ENCODE assay signal across 15 cellular contexts in the genomic region with DNA sequence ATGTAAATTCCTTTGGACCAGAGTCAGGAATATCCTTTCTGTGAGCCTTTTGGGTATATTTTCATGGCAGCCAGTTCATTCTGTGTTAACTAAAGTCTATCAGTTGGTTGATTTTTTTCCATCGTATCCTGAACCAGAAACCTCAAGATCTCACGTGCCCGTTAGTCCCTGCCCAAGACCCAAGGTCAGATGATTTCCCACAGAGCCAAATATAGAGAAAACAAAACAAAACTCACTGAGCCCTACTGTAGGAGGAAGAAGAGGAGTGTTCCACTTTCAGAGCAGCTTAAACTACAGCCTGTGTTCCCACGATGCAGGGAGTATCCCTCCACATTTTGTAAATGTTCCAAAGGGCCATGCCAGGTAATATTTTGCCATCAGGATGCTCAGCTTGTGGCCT.
DNase-seq lines count a peak whose midpoint lies in the region; ATAC-seq, FAIRE-seq and TF ChIP-seq lines count a peak whose summit lies in the region.
"Had no signal": no experiment of that assay in that cellular context is flagged by ENCODE, and none has a peak within 500 bp of the region (broad histone marks: within the 10 kb centered on the region; RNA-seq: fewer than 3 reads in every experiment).

No MANE protein-coding gene starts in this region.

- peak; percentile 11 for DNase-seq in SIG-M5 treated with dmso at 0.1 percent for 504 hours (lab: John Stamatoyannopoulos, UW; ENCODE audit: unreplicated experiment)
- no peak for DNase-seq in SIG-M5 (lab: John Stamatoyannopoulos, UW)
- peak; percentile 47 for DNase-seq in KBM-7
- DNase-seq in chondrocyte (ENCODE audit: low spot score), result no peak
- DNase-seq in activated T-cell treated with anti-CD3 and anti-CD28 coated beads, Interleukin-2, amount 50 U/mL, for 4 hours, result no peak
- DNase-seq in left lobe of liver (ENCODE audit: low spot score), result no peak
- DNase-seq in D721Med (ENCODE audit: insufficient read length, low spot score), result no peak
- no peak for DNase-seq in NCI-H345 treated with DMSO at 0.1 percent for 48 hours (lab: John Stamatoyannopoulos, UW; ENCODE audit: unreplicated experiment)
- DNase-seq: activated CD8-positive, alpha-beta memory T cell treated with anti-CD3 and anti-CD28 coated beads, Interleukin-2, amount 10 ng/mL, durations not matched to agents 7 days and 5 days; activated naive CD4-positive, alpha-beta T cell; CD4-positive, alpha-beta T cell; dorsolateral prefrontal cortex; HCEC 1CT; left colon had no signal

- peaks cover 6% of the 10 kb centered on the region for H3K4me1 Mint-ChIP-seq in chondrocyte (ENCODE audit: low read depth)
- H3K4me1 Mint-ChIP-seq in activated T-cell treated with anti-CD3 and anti-CD28 coated beads, Interleukin-2, amount 50 U/mL, for 4 hours (ENCODE audit: low read depth), result peaks cover 3% of the 10 kb centered on the region
- H3K4me1 Mint-ChIP-seq: activated CD8-positive, alpha-beta memory T cell treated with anti-CD3 and anti-CD28 coated beads, Interleukin-2, amount 10 ng/mL, durations not matched to agents 7 days and 5 days had no signal

- H3K4me3 Mint-ChIP-seq in chondrocyte (ENCODE audit: unreplicated experiment), result no peak overlapping the region
- no peak overlapping the region for H3K4me3 Mint-ChIP-seq in activated T-cell treated with anti-CD3 and anti-CD28 coated beads, Interleukin-2, amount 50 U/mL, for 4 hours
- H3K4me3 Mint-ChIP-seq: activated CD8-positive, alpha-beta memory T cell treated with anti-CD3 and anti-CD28 coated beads, Interleukin-2, amount 10 ng/mL, durations not matched to agents 7 days and 5 days; CD4-positive, alpha-beta T cell had no signal

- ATAC-seq in activated T-cell treated with anti-CD3 and anti-CD28 coated beads, Interleukin-2, amount 50 U/mL, for 4 hours, result no peak
- ATAC-seq in left lobe of liver, result no peak
- ATAC-seq: activated CD8-positive, alpha-beta memory T cell treated with anti-CD3 and anti-CD28 coated beads, Interleukin-2, amount 10 ng/mL, durations not matched to agents 7 days and 5 days; left colon; SK-N-SH treated with all-trans-retinoic acid at 6 μM for 48 hours had no signal

- peak overlapping the region; percentile 0 for H3K27ac Mint-ChIP-seq in chondrocyte (ENCODE audit: unreplicated experiment)
- H3K27ac Mint-ChIP-seq: activated CD8-positive, alpha-beta memory T cell treated with anti-CD3 and anti-CD28 coated beads, Interleukin-2, amount 10 ng/mL, durations not matched to agents 7 days and 5 days; CD4-positive, alpha-beta T cell had no signal

- peaks cover 6% of the 10 kb centered on the region for H3K9me3 Mint-ChIP-seq in chondrocyte (ENCODE audit: low read depth)
- H3K9me3 Mint-ChIP-seq in activated T-cell treated with anti-CD3 and anti-CD28 coated beads, Interleukin-2, amount 50 U/mL, for 4 hours, result peaks cover 8% of the 10 kb centered on the region

- H3K27me3 Mint-ChIP-seq in chondrocyte (ENCODE audit: low read depth), result no peaks in the 10 kb centered on the region
- peaks cover 2% of the 10 kb centered on the region for H3K27me3 Mint-ChIP-seq in activated T-cell treated with anti-CD3 and anti-CD28 coated beads, Interleukin-2, amount 50 U/mL, for 4 hours (ENCODE audit: low read depth)
- H3K27me3 Mint-ChIP-seq: CD4-positive, alpha-beta T cell had no signal

- FAIRE-seq in D721Med (lab: Jason Lieb, UNC), result no peak

- TF ChIP-seq CTCF in chondrocyte (IDR thresholded peaks at IDR 0.05) (no peak), D721Med (IDR thresholded peaks at IDR 0.05; ENCODE audit: insufficient read depth, missing control alignments) (no peak)

- no peaks in the 10 kb centered on the region for H3K36me3 Mint-ChIP-seq in chondrocyte (ENCODE audit: low read depth)
- no peaks in the 10 kb centered on the region for H3K36me3 Mint-ChIP-seq in activated T-cell treated with anti-CD3 and anti-CD28 coated beads, Interleukin-2, amount 50 U/mL, for 4 hours (ENCODE audit: insufficient read depth)

- in situ Hi-C loops in KBM-7 (cut with MboI; ENCODE audit: low pct_unique_long_range_greater_than_20kb, low sequenced_read_pairs), result no loop called here

Comparison
In these comparisons a context has a peak if more than half of its experiments do, and no peak if none do; other contexts are left out.
1. DNase-seq: peak in SIG-M5 treated with dmso at 0.1 percent for 504 hours (single experiment) and KBM-7 (single experiment); none in SIG-M5 (single experiment), chondrocyte (single experiment), activated T-cell treated with anti-CD3 and anti-CD28 coated beads, Interleukin-2, amount 50 U/mL, for 4 hours (single experiment), left lobe of liver (single experiment), D721Med (single experiment) and NCI-H345 treated with DMSO at 0.1 percent for 48 hours (single experiment).